ENCODE assay signal across 13 cellular contexts in the genomic region with DNA sequence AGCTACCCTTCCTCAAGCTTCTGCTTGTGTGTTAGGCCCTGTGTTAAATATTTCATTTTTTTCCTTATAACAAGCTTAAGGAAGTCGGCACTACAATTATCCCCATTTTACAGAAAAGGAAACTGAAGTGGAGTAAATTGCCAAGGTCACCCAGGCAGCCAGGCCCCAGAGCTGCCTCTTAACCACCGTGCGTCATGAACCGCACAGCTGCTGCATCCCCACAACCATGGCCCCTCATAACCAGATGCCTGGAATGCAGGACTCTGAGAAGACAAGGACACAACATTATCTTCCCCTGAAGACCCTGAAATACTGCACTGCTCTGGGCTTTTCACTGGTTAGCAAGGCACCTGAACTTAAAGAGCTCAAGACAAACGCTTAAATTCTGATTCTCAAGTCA. TPM values are rescaled to one million over a fixed set of nuclear protein-coding genes. Genes with fewer than 3 reads are reported as not detected.
DNase-seq lines count a peak whose midpoint lies in the region; ATAC-seq and TF ChIP-seq lines count a peak whose summit lies in the region.
"Had no signal": no experiment of that assay in that cellular context is flagged by ENCODE, and none has a peak within 500 bp of the region (broad histone marks: within the 10 kb centered on the region; RNA-seq: fewer than 3 reads in every experiment).

No MANE protein-coding gene starts in this region.

- H3K27me3 Mint-ChIP-seq in GM23338 (ENCODE audit: insufficient read depth, low read depth, poor library complexity) = peaks cover 7% of the 10 kb centered on the region

- no peak overlapping the region for H2BK15ac ChIP-seq in mesenchymal stem cell (ENCODE audit: low read depth, poor library complexity, severe bottlenecking)

- intact Hi-C loops in mucosa of descending colon (cut with DNase I, micrococcal nuclease) = no loop called here

- in situ Hi-C loops in brain microvascular endothelial cell (cut with HindIII; ENCODE audit: low pct_ligation_motif_present, low sequenced_read_pairs) = no loop called here

- WGBS in mesenchymal stem cell = 61% methylated on average over 4 of the region's 5 CpGs
- 68% methylated on average over 5 of the region's 5 CpGs for WGBS in suprapubic skin

- H3K4me3 ChIP-seq in GM23338 (no peak overlapping the region), brain microvascular endothelial cell (ENCODE audit: low read depth, low read length) (no peak overlapping the region), mesenchymal stem cell (ENCODE audit: insufficient read depth in 1 of 2, low read depth in 1 of 2, low read length in 2 of 2) (peak overlapping the region in 1 of 2 experiments; percentile 10), suprapubic skin (no peak overlapping the region), mucosa of descending colon (no peak overlapping the region)
- H3K4me3 ChIP-seq: hepatocyte had no signal

- H3K4ac ChIP-seq in mesenchymal stem cell (ENCODE audit: low read depth in 1 of 2, low read length in 2 of 2) = peak overlapping the region; percentile 22 to 70

- no peaks in the 10 kb centered on the region for H3K9me3 ChIP-seq in mesenchymal stem cell (ENCODE audit: control insufficient read depth, low read length)
- no peaks in the 10 kb centered on the region for H3K9me3 ChIP-seq in suprapubic skin
- H3K9me3 ChIP-seq in mucosa of descending colon = no peaks in the 10 kb centered on the region

- TF ChIP-seq CTCF in GM23338 (conservative IDR thresholded peaks at IDR 0.05; ENCODE audit: low read depth in 2 of 2) (no peak), brain microvascular endothelial cell (IDR thresholded peaks at IDR 0.05; ENCODE audit: low read depth, low read length, missing control alignments) (no peak), suprapubic skin (IDR thresholded peaks at IDR 0.05) (no peak), mucosa of descending colon (IDR thresholded peaks at IDR 0.05) (no peak)

- H2BK5ac ChIP-seq in mesenchymal stem cell (ENCODE audit: low read depth, low read length, poor library complexity, severe bottlenecking) = no peak overlapping the region

- peaks cover 95% of the 10 kb centered on the region for H3K4me1 ChIP-seq in GM23338 (ENCODE audit: insufficient read depth)
- H3K4me1 ChIP-seq in mesenchymal stem cell (ENCODE audit: control insufficient read depth, insufficient read depth, low read depth, low read length) = peaks cover 23% of the 10 kb centered on the region
- peaks cover 68% of the 10 kb centered on the region for H3K4me1 ChIP-seq in suprapubic skin
- H3K4me1 ChIP-seq in mucosa of descending colon (ENCODE audit: low read depth) = peaks cover 57% of the 10 kb centered on the region

- no peak for TF ChIP-seq POLR2A in suprapubic skin (IDR thresholded peaks at IDR 0.05)

- no peaks in the 10 kb centered on the region for H3K27me3 ChIP-seq in GM23338 (ENCODE audit: insufficient read depth)
- H3K27me3 ChIP-seq in brain microvascular endothelial cell (replicated peaks) = no peaks in the 10 kb centered on the region
- no peaks in the 10 kb centered on the region for H3K27me3 ChIP-seq in mesenchymal stem cell (ENCODE audit: control insufficient read depth in 1 of 2, insufficient read depth in 1 of 2, low read length in 2 of 2)
- no peaks in the 10 kb centered on the region for H3K27me3 ChIP-seq in suprapubic skin
- H3K27me3 ChIP-seq: hepatocyte had no signal

- peak overlapping the region; percentile 84 for H4K91ac ChIP-seq in mesenchymal stem cell (ENCODE audit: low read length)

- peak overlapping the region; percentile 77 for H3K9ac ChIP-seq in mesenchymal stem cell (ENCODE audit: low read length)

- peaks cover 6% of the 10 kb centered on the region for H3K79me1 ChIP-seq in mesenchymal stem cell (replicated peaks; ENCODE audit: low read length, poor library complexity, severe bottlenecking)

- H2AFZ ChIP-seq in GM23338 = no peak overlapping the region
- no peak overlapping the region for H2AFZ ChIP-seq in mesenchymal stem cell (ENCODE audit: low read depth, low read length)
- H2AFZ ChIP-seq: hepatocyte had no signal

- H3K9me2 ChIP-seq in GM23338 (ENCODE audit: insufficient read depth) = no peaks in the 10 kb centered on the region

- H3K4me2 ChIP-seq in GM23338 (peak overlapping the region; percentile 76; the same call in 1 of the 2 replicates), mesenchymal stem cell (ENCODE audit: low read length, poor library complexity, severe bottlenecking) (no peak overlapping the region)
- H3K4me2 ChIP-seq: hepatocyte had no signal

- H2BK12ac ChIP-seq in mesenchymal stem cell (ENCODE audit: low read length in 2 of 2) = peak overlapping the region; percentile 88 to 89

- H3K4me3 Mint-ChIP-seq in GM23338 = no peak overlapping the region
- H3K4me3 Mint-ChIP-seq: endodermal cell had no signal

- peak overlapping the region; percentile 83 for H2BK120ac ChIP-seq in mesenchymal stem cell (ENCODE audit: low read depth, low read length)

- peaks cover 75% of the 10 kb centered on the region for H3K4me1 Mint-ChIP-seq in GM23338

- H3K9me3 Mint-ChIP-seq in GM23338 = no peaks in the 10 kb centered on the region
- H3K9me3 Mint-ChIP-seq: endodermal cell had no signal

- H3K36me3 Mint-ChIP-seq in GM23338 (ENCODE audit: low read depth) = peaks cover 17% of the 10 kb centered on the region; the same call in 2 of the 3 replicates

- H3K23ac ChIP-seq in mesenchymal stem cell (ENCODE audit: low read length in 2 of 2) = no peak overlapping the region

- peak overlapping the region; percentile 80 to 81 for H3K18ac ChIP-seq in mesenchymal stem cell (ENCODE audit: low read depth in 1 of 2, low read length in 2 of 2)

- H3K27ac ChIP-seq in GM23338 (ENCODE audit: low read depth) (no peak overlapping the region), brain microvascular endothelial cell (peak overlapping the region; percentile 74), mesenchymal stem cell (ENCODE audit: low read length, poor library complexity, severe bottlenecking) (peak overlapping the region; percentile 23), suprapubic skin (peak overlapping the region; percentile 81)
- H3K27ac ChIP-seq: hepatocyte had no signal

- H4K20me1 ChIP-seq in GM23338 (replicated peaks; ENCODE audit: insufficient read depth) = peaks cover 46% of the 10 kb centered on the region

- H3F3A ChIP-seq in GM23338 (replicated peaks; ENCODE audit: low read depth) = 0 out of 2 replicates have a peak, but pooled peaks cover 4% of the 10 kb centered on the region

- ATAC-seq in GM23338 (no peak), mucosa of descending colon (no peak), HG02642 (IDR thresholded peaks at IDR 0.05; ENCODE audit: poor library complexity, unreplicated experiment) (no peak)
- ATAC-seq: activated CD4-positive, CD25-positive, alpha-beta regulatory T cell treated with anti-CD3 and anti-CD28 coated beads, Interleukin-2, amount 50 U/mL, for 24 hours had no signal

- no peak overlapping the region for H3K14ac ChIP-seq in mesenchymal stem cell (ENCODE audit: low read length in 2 of 2)

- H3K27ac Mint-ChIP-seq in GM23338 = no peak overlapping the region

- DNase-seq in GM23338 (ENCODE audit: low spot score) = no peak
- DNase-seq in brain microvascular endothelial cell = no peak
- peak; percentile 40 for DNase-seq in mesenchymal stem cell
- DNase-seq in suprapubic skin (ENCODE audit: low spot score in 2 of 2) = no peak
- no peak for DNase-seq in NCI-H2029 treated with DMSO at 0.1 percent for 48 hours (lab: John Stamatoyannopoulos, UW)
- no peak for DNase-seq in mucosa of descending colon
- DNase-seq: activated T-cell treated with anti-CD3 and anti-CD28 coated beads, Interleukin-2, amount 50 U/mL, for 48 hours; endodermal cell; stimulated activated CD4-positive, alpha-beta T cell treated with anti-CD3 and anti-CD28 coated beads, Interleukin-2, amount 100 ng/mL, for 48 hours; stimulated activated naive CD4-positive, alpha-beta T cell had no signal

- no peaks in the 10 kb centered on the region for H3K36me3 ChIP-seq in GM23338 (ENCODE audit: insufficient read depth)
- H3K36me3 ChIP-seq in brain microvascular endothelial cell (replicated peaks) = no peaks in the 10 kb centered on the region
- H3K36me3 ChIP-seq in mesenchymal stem cell (ENCODE audit: control insufficient read depth in 1 of 2, insufficient read depth in 2 of 2, low read depth in 1 of 2, low read length in 2 of 2) = peaks cover 0 to 3% of the 10 kb centered on the region in 2 experiments
- no peaks in the 10 kb centered on the region for H3K36me3 ChIP-seq in suprapubic skin
- no peaks in the 10 kb centered on the region for H3K36me3 ChIP-seq in mucosa of descending colon (ENCODE audit: low read depth)

- H3K79me2 ChIP-seq in GM23338 (replicated peaks; ENCODE audit: insufficient read depth) = peaks cover 100% of the 10 kb centered on the region

- H4K8ac ChIP-seq in mesenchymal stem cell (ENCODE audit: low read length) = peak overlapping the region; percentile 79

- no peak for TF ChIP-seq EP300 in suprapubic skin (IDR thresholded peaks at IDR 0.05)

- peak overlapping the region; percentile 4 for H2AK5ac ChIP-seq in mesenchymal stem cell (ENCODE audit: low read length, severe bottlenecking)

TF ChIP-seq in GM23338, 12 proteins besides CTCF, POLR2A, EP300 and RAD21 (continues in another document):
- no peak for TF ChIP-seq STAT1 (IDR thresholded peaks at IDR 0.05; ENCODE audit: unreplicated experiment)
- TF ChIP-seq, protein P1, sequence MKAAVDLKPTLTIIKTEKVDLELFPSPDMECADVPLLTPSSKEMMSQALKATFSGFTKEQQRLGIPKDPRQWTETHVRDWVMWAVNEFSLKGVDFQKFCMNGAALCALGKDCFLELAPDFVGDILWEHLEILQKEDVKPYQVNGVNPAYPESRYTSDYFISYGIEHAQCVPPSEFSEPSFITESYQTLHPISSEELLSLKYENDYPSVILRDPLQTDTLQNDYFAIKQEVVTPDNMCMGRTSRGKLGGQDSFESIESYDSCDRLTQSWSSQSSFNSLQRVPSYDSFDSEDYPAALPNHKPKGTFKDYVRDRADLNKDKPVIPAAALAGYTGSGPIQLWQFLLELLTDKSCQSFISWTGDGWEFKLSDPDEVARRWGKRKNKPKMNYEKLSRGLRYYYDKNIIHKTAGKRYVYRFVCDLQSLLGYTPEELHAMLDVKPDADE (IDR thresholded peaks at IDR 0.05) = no peak

RNA-seq across cellular contexts. Expression of a gene that starts 14.6 kb away (rescaled TPM):
- 116 and 134 TPM in 2 replicates for total RNA-seq in GM23338 (2014; rRNA removed; shearing (Covaris generic))
- polyA plus RNA-seq in GM23338 (2016; fragmentation: Nextera tagmentation; extraction: Ambion mirVana) = 39.9 and 40.0 TPM in 2 replicates
- 11.6 TPM for polyA plus RNA-seq in mesenchymal stem cell (2013, experiment 1 of 2)
- polyA plus RNA-seq in mesenchymal stem cell (2013, experiment 2 of 2) = 12.2 TPM
- total RNA-seq in suprapubic skin = 10 to 100 TPM; 69.1 to 88.0 (median 78.9) TPM
- total RNA-seq in mucosa of descending colon = 100 to 1,000 TPM in 1 of 3 donors, 10 to 100 TPM in 2; 72.1 to 180 (median 75.3) TPM
